1 cellular context compared by ENCODE assay signal in genomic region chr5:143206194-143207053, GRCh38.
TF ChIP-seq lines count a peak whose summit lies in the region.

No MANE protein-coding gene starts in this region.

TF ChIP-seq in WTC11, 78 proteins besides CTCF, POLR2A, EP300 and RAD21 (continued from another document):
- TF ChIP-seq AR (CRISPR knock-in tag; IDR thresholded peaks at IDR 0.05) (no peak), HMGXB4 (CRISPR knock-in tag; IDR thresholded peaks at IDR 0.05) (no peak)
